1 cellular context compared by ENCODE assay signal in genomic region chr17:41059276-41060051, GRCh38.
A peak's percentile ranks its signal among the peaks of the same experiment; 100 is the strongest.
TF ChIP-seq lines count a peak whose summit lies in the region.
"Not testable (repeated sequence)": the region's sequence is repeated elsewhere in the genome, so short reads cannot be mapped to it uniquely, and the experiment has no call there.

No MANE protein-coding gene starts in this region.

TF ChIP-seq in HepG2, 621 proteins besides CTCF, POLR2A, EP300 and RAD21 (continued from another document and continues in another):
- TF ChIP-seq ETV5 (CRISPR knock-in tag; IDR thresholded peaks at IDR 0.05; ENCODE audit: borderline replicate concordance) (peak; percentile 59; the same call in 1 of the 2 replicates), STAG1 (CRISPR knock-in tag; IDR thresholded peaks at IDR 0.05) (peak; percentile 18; the same call in 1 of the 2 replicates), FOSL2 (CRISPR knock-in tag; IDR thresholded peaks at IDR 0.05) (peak; percentile 82), CEBPB (IDR thresholded peaks at IDR 0.05; ENCODE audit: borderline replicate concordance, low read depth, low read length) (peak; percentile 11; the same call in 1 of the 2 replicates), GATAD2A (CRISPR knock-in tag; IDR thresholded peaks at IDR 0.05) (peak; percentile 80), GFI1 (CRISPR knock-in tag; IDR thresholded peaks at IDR 0.05; ENCODE audit: borderline replicate concordance) (peak; percentile 97), THAP11 (CRISPR knock-in tag; IDR thresholded peaks at IDR 0.05) (0 out of 2 replicates have a peak, but pooled peaks have one; percentile 18), KAT8 (CRISPR knock-in tag; IDR thresholded peaks at IDR 0.05) (peak; percentile 66), NFIC (IDR thresholded peaks at IDR 0.05; ENCODE audit: low read length) (peak; percentile 96; the same call in 1 of the 2 replicates), ARID5B (CRISPR knock-in tag; IDR thresholded peaks at IDR 0.05) (peak; percentile 99), PHF21A (CRISPR knock-in tag; IDR thresholded peaks at IDR 0.05) (peak; percentile 60), ZNF503 (CRISPR knock-in tag; IDR thresholded peaks at IDR 0.05) (peak; percentile 91; the same call in 1 of the 2 replicates), SOX5 (CRISPR knock-in tag; IDR thresholded peaks at IDR 0.05; ENCODE audit: borderline replicate concordance) (peak; percentile 92), TFE3 (CRISPR knock-in tag; IDR thresholded peaks at IDR 0.05) (peak; percentile 60; the same call in 1 of the 2 replicates), TEAD3 (CRISPR knock-in tag; optimal IDR thresholded peaks at IDR 0.05; ENCODE audit: borderline replicate concordance) (peak; percentile 98), GATA4 (IDR thresholded peaks at IDR 0.05; ENCODE audit: borderline replicate concordance, low read depth) (peak; percentile 90; the same call in 1 of the 2 replicates), HNF4G (IDR thresholded peaks at IDR 0.05; ENCODE audit: borderline replicate concordance, low read depth, low read length) (peak; percentile 49), CREB1 (IDR thresholded peaks at IDR 0.05) (peak; percentile 35; the same call in 1 of the 2 replicates), CREB1 (CRISPR knock-in tag; IDR thresholded peaks at IDR 0.05) (peak; percentile 67; the same call in 1 of the 2 replicates), ZSCAN29 (CRISPR knock-in tag; conservative IDR thresholded peaks at IDR 0.05) (peak; percentile 63; the same call in 1 of the 2 replicates), FOXA3 (CRISPR knock-in tag; IDR thresholded peaks at IDR 0.05) (peak; percentile 83), SIX1 (CRISPR knock-in tag; IDR thresholded peaks at IDR 0.05; ENCODE audit: borderline replicate concordance) (peak; percentile 75; the same call in 1 of the 2 replicates), THRA (CRISPR knock-in tag; IDR thresholded peaks at IDR 0.05; ENCODE audit: borderline replicate concordance) (0 out of 2 replicates have a peak, but pooled peaks have one; percentile 22), MEF2D (CRISPR knock-in tag; IDR thresholded peaks at IDR 0.05) (peak; percentile 13; the same call in 1 of the 2 replicates), RXRB (CRISPR knock-in tag; IDR thresholded peaks at IDR 0.05; ENCODE audit: borderline replicate concordance) (peak; percentile 89), HDAC1 (CRISPR knock-in tag; IDR thresholded peaks at IDR 0.05) (peak; percentile 55; the same call in 1 of the 2 replicates), IRF2 (CRISPR knock-in tag; IDR thresholded peaks at IDR 0.05) (peak; percentile 73; the same call in 1 of the 2 replicates), ZNF687 (CRISPR knock-in tag; IDR thresholded peaks at IDR 0.05) (peak; percentile 79), BCL6 (CRISPR knock-in tag; IDR thresholded peaks at IDR 0.05) (peak; percentile 56; the same call in 1 of the 2 replicates), ELF3 (CRISPR knock-in tag; IDR thresholded peaks at IDR 0.05) (peak; percentile 69; the same call in 1 of the 2 replicates), FOXP1 (IDR thresholded peaks at IDR 0.05) (peak; percentile 74), FOXP1 (CRISPR knock-in tag; IDR thresholded peaks at IDR 0.05) (peak; percentile 72), ZBTB25 (CRISPR knock-in tag; IDR thresholded peaks at IDR 0.05) (0 out of 2 replicates have a peak, but pooled peaks have one; percentile 17), NR2F2 (IDR thresholded peaks at IDR 0.05; ENCODE audit: borderline replicate concordance, low read depth) (peak; percentile 49; the same call in 1 of the 2 replicates), ZGPAT (CRISPR knock-in tag; IDR thresholded peaks at IDR 0.05) (peak; percentile 88), AHDC1 (CRISPR knock-in tag; IDR thresholded peaks at IDR 0.05; ENCODE audit: borderline replicate concordance) (peak; percentile 88; the same call in 1 of the 2 replicates)
- TF ChIP-seq HNF4G (CRISPR knock-in tag; IDR thresholded peaks at IDR 0.05; ENCODE audit: borderline replicate concordance, low read depth): not testable (repeated sequence)
